ENCODE assay signal across 28 cellular contexts in genomic region chr21:45493401-45494001, GRCh38.
"Had no signal": no experiment of that assay in that cellular context is flagged by ENCODE, and none has a peak within 500 bp of the region (broad histone marks: within the 10 kb centered on the region; RNA-seq: fewer than 3 reads in every experiment).

No MANE protein-coding gene starts in this region.

- H3K4me2 ChIP-seq: smooth muscle cell had no signal

- H3K4me1 ChIP-seq: lower lobe of right lung, parathyroid adenoma, psoas muscle, right lobe of liver, tibial nerve, uterus had no signal

- H3K9me3 ChIP-seq: left lung, lower lobe of right lung, mucosa of descending colon, psoas muscle, right lobe of liver, tibial nerve, uterus had no signal

- ATAC-seq: left colon; left lung; lower lobe of right lung; mucosa of descending colon; naive thymus-derived CD4-positive, alpha-beta T cell; natural killer cell treated with Interleukin-12 subunit alpha and Interleukin-12 subunit beta and Interleukin-15 and Interleukin-18, amount 100 ng/mL, for 72 hours; psoas muscle; right lobe of liver; stimulated activated memory B cell treated with anti-CD40 and anti-IgM and Interleukin-4, amounts not matched to agents 10 μg/mL and 1 μg/mL and 100 μg/mL, for 72 hours; stimulated activated naive CD8-positive, alpha-beta T cell treated with anti-CD3 and anti-CD28 coated beads, Interleukin-15, amount 100 ng/mL, for 72 hours had no signal

- DNase-seq: hypothalamus; immature natural killer cell; left colon; lower lobe of right lung; mammary epithelial cell; mesendoderm; midbrain; mucosa of descending colon; naive thymus-derived CD4-positive, alpha-beta T cell; occipital lobe; stimulated activated CD4-positive, alpha-beta T cell treated with anti-CD3 and anti-CD28 coated beads, Interleukin-1b, Interleukin-23, amount 100 ng/mL, for 48 hours; stimulated activated CD4-positive, alpha-beta T cell treated with anti-CD3 and anti-CD28 coated beads, Interleukin-2, amount 100 ng/mL, for 48 hours; stimulated activated CD4-positive, alpha-beta T cell treated with anti-CD3 and anti-CD28 coated beads, Interleukin-4, amount 100 ng/mL, for 4 hours; stimulated activated CD8-positive, alpha-beta memory T cell treated with anti-CD3 and anti-CD28 coated beads, Interleukin-4, amount 100 ng/mL, for 48 hours; stimulated activated naive CD4-positive, alpha-beta T cell treated with Interleukin-2 at 50 U/mL for 16 hours; stimulated activated naive CD8-positive, alpha-beta T cell treated with anti-CD3 and anti-CD28 coated beads, Interleukin-15, amount 100 ng/mL, for 72 hours; substantia nigra; uterus had no signal

- H3K27ac ChIP-seq: left lung, lower lobe of right lung, parathyroid adenoma, psoas muscle, right lobe of liver, tibial nerve, uterus had no signal

- H3K79me2 ChIP-seq: parathyroid adenoma had no signal

- H3K27me3 ChIP-seq: left lung, right lobe of liver, tibial nerve, uterus had no signal

- FAIRE-seq: islet of Langerhans, kidney had no signal

- H2AFZ ChIP-seq: parathyroid adenoma had no signal

- H3K9ac ChIP-seq: parathyroid adenoma had no signal

- H3K4me3 ChIP-seq: left lung, lower lobe of right lung, mucosa of descending colon, psoas muscle, right lobe of liver, smooth muscle cell, tibial nerve, uterus had no signal

- H3K36me3 ChIP-seq: uterus had no signal
